ENCODE assay signal across 1 cellular context in the genomic region with DNA sequence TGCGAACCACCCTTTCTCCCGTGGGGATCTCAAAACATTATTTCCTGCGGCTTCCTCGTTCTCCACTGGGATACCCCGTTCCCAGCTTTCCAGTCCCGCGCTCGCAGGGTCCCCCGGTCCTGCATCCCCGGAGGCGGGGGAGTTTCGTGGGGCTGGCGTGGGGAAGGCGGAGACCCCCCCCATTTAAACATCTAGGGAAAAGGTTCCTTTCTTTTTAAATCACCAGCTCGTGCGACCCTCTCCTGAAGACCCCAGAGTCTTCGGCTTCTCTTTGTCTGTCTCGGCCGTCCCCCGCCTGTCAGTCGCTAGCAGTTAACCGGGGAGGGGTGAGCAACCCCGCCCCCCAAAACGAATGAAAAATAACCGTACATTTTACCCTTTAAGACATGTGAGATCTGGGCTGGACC.
A peak's percentile ranks its signal among the peaks of the same experiment; 100 is the strongest.
TF ChIP-seq lines count a peak whose summit lies in the region.

No MANE protein-coding gene starts in this region.

TF ChIP-seq in HEK293, 187 proteins besides CTCF, POLR2A, EP300 and RAD21:
- TF ChIP-seq AEBP2 (tag by site-specific recombination; IDR thresholded peaks at IDR 0.05; ENCODE audit: borderline replicate concordance) (no peak), ZNF335 (tag by site-specific recombination; conservative IDR thresholded peaks at IDR 0.05) (peak; percentile 21; the same call in 1 of the 2 replicates), ZNF76 (tag by site-specific recombination; IDR thresholded peaks at IDR 0.05; ENCODE audit: borderline replicate concordance, low read depth) (peak; percentile 13; the same call in 1 of the 2 replicates), ZNF660 (tag by site-specific recombination; IDR thresholded peaks at IDR 0.05) (0 out of 2 replicates have a peak, but pooled peaks have one; percentile 7)
- TF ChIP-seq, protein P1, sequence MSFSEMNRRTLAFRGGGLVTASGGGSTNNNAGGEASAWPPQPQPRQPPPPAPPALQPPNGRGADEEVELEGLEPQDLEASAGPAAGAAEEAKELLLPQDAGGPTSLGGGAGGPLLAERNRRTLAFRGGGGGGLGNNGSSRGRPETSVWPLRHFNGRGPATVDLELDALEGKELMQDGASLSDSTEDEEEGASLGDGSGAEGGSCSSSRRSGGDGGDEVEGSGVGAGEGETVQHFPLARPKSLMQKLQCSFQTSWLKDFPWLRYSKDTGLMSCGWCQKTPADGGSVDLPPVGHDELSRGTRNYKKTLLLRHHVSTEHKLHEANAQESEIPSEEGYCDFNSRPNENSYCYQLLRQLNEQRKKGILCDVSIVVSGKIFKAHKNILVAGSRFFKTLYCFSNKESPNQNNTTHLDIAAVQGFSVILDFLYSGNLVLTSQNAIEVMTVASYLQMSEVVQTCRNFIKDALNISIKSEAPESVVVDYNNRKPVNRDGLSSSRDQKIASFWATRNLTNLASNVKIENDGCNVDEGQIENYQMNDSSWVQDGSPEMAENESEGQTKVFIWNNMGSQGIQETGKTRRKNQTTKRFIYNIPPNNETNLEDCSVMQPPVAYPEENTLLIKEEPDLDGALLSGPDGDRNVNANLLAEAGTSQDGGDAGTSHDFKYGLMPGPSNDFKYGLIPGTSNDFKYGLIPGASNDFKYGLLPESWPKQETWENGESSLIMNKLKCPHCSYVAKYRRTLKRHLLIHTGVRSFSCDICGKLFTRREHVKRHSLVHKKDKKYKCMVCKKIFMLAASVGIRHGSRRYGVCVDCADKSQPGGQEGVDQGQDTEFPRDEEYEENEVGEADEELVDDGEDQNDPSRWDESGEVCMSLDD (tag by site-specific recombination; IDR thresholded peaks at IDR 0.05): peak; percentile 87
